ENCODE assay signal across 8 cellular contexts in the genomic region with DNA sequence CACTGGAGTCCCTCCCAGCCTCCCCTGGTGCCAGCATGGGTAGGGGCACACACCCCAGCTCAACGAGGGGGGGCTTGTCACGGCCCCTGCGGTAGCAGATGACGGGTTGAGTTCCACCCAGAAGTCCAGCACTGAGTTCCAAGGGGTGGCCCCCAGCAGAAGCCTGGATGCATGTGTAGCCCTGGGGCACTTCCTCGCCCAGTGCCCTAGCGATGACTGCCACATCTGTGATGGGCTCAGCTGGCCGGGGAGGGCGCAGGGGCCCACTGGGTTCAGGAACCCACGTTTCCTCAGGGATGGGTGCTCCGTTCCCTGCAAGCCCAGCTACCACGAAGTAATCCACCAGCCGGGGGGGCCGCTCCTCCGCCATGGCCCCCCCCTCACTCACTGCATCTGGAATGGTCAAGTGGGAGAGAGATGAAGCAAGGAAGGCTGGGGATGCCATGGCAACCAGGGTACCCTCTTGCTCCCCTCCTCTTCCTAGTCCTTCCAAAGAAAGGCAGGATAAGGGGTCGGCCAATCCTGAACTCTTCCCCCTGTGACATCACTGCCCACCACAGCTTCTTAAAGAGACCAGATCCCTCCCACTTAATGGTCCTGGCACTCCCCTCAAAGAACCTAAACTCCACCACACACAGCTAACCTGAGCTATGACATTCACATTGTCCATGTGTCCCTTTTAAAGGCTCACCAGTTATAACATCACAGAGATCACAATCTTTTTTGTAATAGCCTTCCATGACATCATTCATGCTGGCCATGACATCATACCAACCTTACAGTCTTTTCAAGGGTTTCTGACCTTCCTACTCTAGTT. TPM values are rescaled to one million over a fixed set of nuclear protein-coding genes. Genes with fewer than 3 reads are reported as not detected.
DNase-seq lines count a peak whose midpoint lies in the region; ATAC-seq and TF ChIP-seq lines count a peak whose summit lies in the region.

No MANE protein-coding gene starts in this region.

- H3K9ac ChIP-seq in OCI-LY3 (ENCODE audit: low read length), result peak overlapping the region; percentile 98

- H3K27ac Mint-ChIP-seq in effector memory CD8-positive, alpha-beta T cell, result peak overlapping the region; percentile 96 to 97

- H3K4me3 ChIP-seq in GM08714 (ENCODE audit: low read length), result peak overlapping the region; percentile 69; the same call in 1 of the 2 replicates
- H3K4me3 ChIP-seq in OCI-LY3 (ENCODE audit: low read length), result peak overlapping the region; percentile 83

- peak overlapping the region; percentile 94 for H3K27ac ChIP-seq in OCI-LY3 (ENCODE audit: low read length)

- H3K79me2 ChIP-seq in OCI-LY3 (ENCODE audit: low read length), result peaks cover 41% of the 10 kb centered on the region

- no peaks in the 10 kb centered on the region for H3K27me3 Mint-ChIP-seq in effector memory CD8-positive, alpha-beta T cell

- no peak overlapping the region for H2AFZ ChIP-seq in OCI-LY3 (ENCODE audit: low read depth, low read length)

- TF ChIP-seq CTCF in OCI-LY3 (IDR thresholded peaks at IDR 0.05; ENCODE audit: low read depth, low read length), result no peak

- H3K4me1 ChIP-seq in OCI-LY3 (ENCODE audit: low read length), result peaks cover 44% of the 10 kb centered on the region

- peaks cover 55% of the 10 kb centered on the region in 2 donors for H3K4me1 Mint-ChIP-seq in effector memory CD8-positive, alpha-beta T cell (ENCODE audit: low read depth in 2 of 2)

- no peak for ATAC-seq in effector memory CD8-positive, alpha-beta T cell (replicated peaks)
- ATAC-seq in GM18909 (IDR thresholded peaks at IDR 0.05; ENCODE audit: poor library complexity, unreplicated experiment) (no peak), GM21360 (IDR thresholded peaks at IDR 0.05; ENCODE audit: unreplicated experiment) (no peak), GM19023 (IDR thresholded peaks at IDR 0.05; ENCODE audit: unreplicated experiment) (no peak)

- peak in 1 of 3 experiments; percentile 23 for DNase-seq in effector memory CD8-positive, alpha-beta T cell
- peak; percentile 85 for DNase-seq in posterior vena cava (ENCODE audit: low spot score)
- no peak for DNase-seq in NK-92 (lab: John Stamatoyannopoulos, UW; ENCODE audit: unreplicated experiment)

- peaks cover 65% of the 10 kb centered on the region for H3K36me3 Mint-ChIP-seq in effector memory CD8-positive, alpha-beta T cell (ENCODE audit: insufficient read depth)

- peak overlapping the region; percentile 93 to 94 for H3K4me3 Mint-ChIP-seq in effector memory CD8-positive, alpha-beta T cell

- H4K20me1 ChIP-seq in OCI-LY3 (ENCODE audit: insufficient read depth, low read length), result no peaks in the 10 kb centered on the region

- no peaks in the 10 kb centered on the region for H3K9me3 ChIP-seq in OCI-LY3 (ENCODE audit: insufficient read depth, low read length)

- intact Hi-C loops in posterior vena cava (cut with DNase I), result loop anchor here in 1 of 2 donors (10.0 kb wide), 1 partner anchor 149 kb away; no protein-coding TSS in a partner anchor

- H3K9me3 Mint-ChIP-seq in effector memory CD8-positive, alpha-beta T cell, result no peaks in the 10 kb centered on the region

- H3K27me3 ChIP-seq in OCI-LY3 (ENCODE audit: low read depth, low read length), result no peaks in the 10 kb centered on the region

- peaks cover 69% of the 10 kb centered on the region for H3K36me3 ChIP-seq in OCI-LY3 (replicated peaks; ENCODE audit: low read depth, low read length)

- peak overlapping the region; percentile 94 for H3K4me2 ChIP-seq in OCI-LY3 (ENCODE audit: low read length)

RNA-seq across cellular contexts. Expression of a gene that starts 2.3 kb away (rescaled TPM):
- 10 to 100 TPM; 41.7 to 47.5 TPM for total RNA-seq in posterior vena cava

RNA-seq across cellular contexts. Expression of a gene that starts 14.2 kb away (rescaled TPM):
- total RNA-seq in posterior vena cava, result 10 to 100 TPM; 26.6 to 31.0 TPM

RNA-seq across cellular contexts. Expression of a gene that starts 19.1 kb away (rescaled TPM):
- total RNA-seq in posterior vena cava, result 10 to 100 TPM; 76.5 to 79.5 TPM

RNA-seq across cellular contexts. Expression of a gene that starts 21.4 kb away (rescaled TPM):
- 10 to 100 TPM; 33.5 to 43.5 TPM for total RNA-seq in posterior vena cava

RNA-seq across cellular contexts. Expression of a gene that starts 23.5 kb away (rescaled TPM):
- total RNA-seq in posterior vena cava, result 1 to 10 TPM; 3.2 to 5.3 TPM
